Comparison of ENCODE assay signal across 14 cellular contexts in genomic region chr13:99004931-99005330, GRCh38. TPM values are rescaled to one million over a fixed set of nuclear protein-coding genes. Genes with fewer than 3 reads are reported as not detected.
DNase-seq lines count a peak whose midpoint lies in the region; TF ChIP-seq lines count a peak whose summit lies in the region.
"Had no signal": no experiment of that assay in that cellular context is flagged by ENCODE, and none has a peak within 500 bp of the region (broad histone marks: within the 10 kb centered on the region; RNA-seq: fewer than 3 reads in every experiment).

No MANE protein-coding gene starts in this region.

- TF ChIP-seq EP300 in tibial nerve (IDR thresholded peaks at IDR 0.05), result no peak

- no peak overlapping the region for H3K4me3 ChIP-seq in BLaER1 treated with 17β-estradiol and CSF1 and Interleukin-3, amounts not matched to agents 10 nM and 100 nM
- peak overlapping the region; percentile 8 for H3K4me3 ChIP-seq in OCI-LY7 (ENCODE audit: low read depth, low read length, poor library complexity, severe bottlenecking)
- H3K4me3 ChIP-seq in tibial nerve, result no peak overlapping the region
- H3K4me3 ChIP-seq: HAP-1 had no signal

- intact Hi-C loops in OCI-LY7 (cut with micrococcal nuclease; ENCODE audit: unreplicated experiment), result no loop called here

- POLR2A ChIA-PET in OCI-LY7 (lab: Charles Lee), result interaction anchor here (0.7 kb wide), 2 partner anchors 294 to 723 kb away, joined by 4 read pairs; no protein-coding TSS in a partner anchor

- CTCF ChIA-PET in OCI-LY7 (lab: Charles Lee; ENCODE audit: unreplicated experiment), result no interaction called here

- TF ChIP-seq CTCF in OCI-LY7 (conservative IDR thresholded peaks at IDR 0.05; ENCODE audit: low read length) (no peak), tibial nerve (IDR thresholded peaks at IDR 0.05) (no peak)

- peaks cover 0 to 8% (median 0%) of the 10 kb centered on the region in 11 experiments; a peak in 2 of 22 replicates for H4K20me1 ChIP-seq in BLaER1 treated with 17β-estradiol and CSF1 and Interleukin-3, amounts not matched to agents 10 nM and 100 nM
- no peaks in the 10 kb centered on the region for H4K20me1 ChIP-seq in OCI-LY7 (ENCODE audit: insufficient read depth, low read length)

- 58% methylated on average over 3 of the region's 3 CpGs for WGBS in tibial nerve, 2 donors

- H3K36me3 ChIP-seq in BLaER1 treated with 17β-estradiol and CSF1 and Interleukin-3, amounts not matched to agents 10 nM and 100 nM, result no peaks in the 10 kb centered on the region
- H3K36me3 ChIP-seq in OCI-LY7 (ENCODE audit: insufficient read depth, low read length) (no peaks in the 10 kb centered on the region), tibial nerve (no peaks in the 10 kb centered on the region)
- H3K36me3 ChIP-seq: HAP-1 had no signal

- no peaks in the 10 kb centered on the region for H3K9me2 ChIP-seq in OCI-LY7 (ENCODE audit: insufficient read depth, low read length)

- H3K9ac ChIP-seq in BLaER1 treated with 17β-estradiol and CSF1 and Interleukin-3, amounts not matched to agents 10 nM and 100 nM, result no peak overlapping the region

- TF ChIP-seq POLR2A in tibial nerve (IDR thresholded peaks at IDR 0.05), result no peak

- peaks cover 4 to 21% (median 13%) of the 10 kb centered on the region in 10 experiments; a peak in 16 of 20 replicates for H3K4me1 ChIP-seq in BLaER1 treated with 17β-estradiol and CSF1 and Interleukin-3, amounts not matched to agents 10 nM and 100 nM
- H3K4me1 ChIP-seq in OCI-LY7 (ENCODE audit: insufficient read depth, low read length, poor library complexity, severe bottlenecking) (peaks cover 24% of the 10 kb centered on the region), tibial nerve (peaks cover 0 to 62% (median 8%) of the 10 kb centered on the region in 4 donors)

- H3K27me3 ChIP-seq in BLaER1 treated with 17β-estradiol and CSF1 and Interleukin-3, amounts not matched to agents 10 nM and 100 nM, result peaks cover 0 to 13% (median 0%) of the 10 kb centered on the region in 11 experiments; a peak in 2 of 22 replicates
- no peaks in the 10 kb centered on the region for H3K27me3 ChIP-seq in tibial nerve

- DNase-seq in DMS153 (lab: John Stamatoyannopoulos, UW), result peak; percentile 20
- DNase-seq in OCI-LY7 (ENCODE audit: low spot score), result peak; percentile 48
- peak; percentile 60 for DNase-seq in myocyte (ENCODE audit: low read depth)
- no peak for DNase-seq in 8988T
- DNase-seq in tibial nerve (ENCODE audit: low spot score in 2 of 2), result no peak
- DNase-seq in NCI-H2029 (lab: John Stamatoyannopoulos, UW), result no peak
- DNase-seq: C1 segment of cervical spinal cord, COR-L47, GDM1, MV-4-11, NCI-H1417 treated with DMSO at 0.1 percent for 48 hours, NCI-H510A had no signal

- BruUV-seq in OCI-LY7 (replicated peaks; lab: Mats Ljungman, UMichigan), result no TSS peak

- no peak overlapping the region; a peak in 1 of 22 replicates for H3K27ac ChIP-seq in BLaER1 treated with 17β-estradiol and CSF1 and Interleukin-3, amounts not matched to agents 10 nM and 100 nM
- H3K27ac ChIP-seq in OCI-LY7 (ENCODE audit: low read depth, low read length, poor library complexity, severe bottlenecking), result peak overlapping the region; percentile 28
- H3K27ac ChIP-seq in tibial nerve, result no peak overlapping the region

- peak overlapping the region in 7 of 11 experiments; percentile 6 to 53 (median 35); a peak in 9 of 22 replicates for H3K4me2 ChIP-seq in BLaER1 treated with 17β-estradiol and CSF1 and Interleukin-3, amounts not matched to agents 10 nM and 100 nM
- peak overlapping the region; percentile 58 for H3K4me2 ChIP-seq in OCI-LY7 (ENCODE audit: low read length)

- H3K79me2 ChIP-seq in OCI-LY7 (ENCODE audit: insufficient read depth, low read depth, low read length), result no peaks in the 10 kb centered on the region

- H3K9me3 ChIP-seq in BLaER1 treated with 17β-estradiol and CSF1 and Interleukin-3, amounts not matched to agents 10 nM and 100 nM (replicated peaks in 1 of 11), result no peaks in the 10 kb centered on the region
- H3K9me3 ChIP-seq in OCI-LY7 (ENCODE audit: low read length) (no peaks in the 10 kb centered on the region), tibial nerve (no peaks in the 10 kb centered on the region)
- H3K9me3 ChIP-seq: HAP-1 had no signal

- H2AFZ ChIP-seq in OCI-LY7 (ENCODE audit: low read length), result no peak overlapping the region

RNA-seq across cellular contexts. Expression of gene DOCK9, which starts 27.1 kb away (rescaled TPM):
- total RNA-seq in OCI-LY7 (2014; rRNA removed; shearing (Covaris generic)), result 19.3 and 24.0 TPM in 2 replicates
- total RNA-seq in OCI-LY7 (2022), result 28.0 and 35.9 TPM in 2 replicates
- total RNA-seq in myocyte, result 89.1 and 138 TPM in 2 replicates
- polyA plus RNA-seq in myocyte (2012), result 44.4 TPM
- 100 to 1,000 TPM; 147 to 258 (median 243) TPM for total RNA-seq in tibial nerve

Comparison
In these comparisons a context has a peak if more than half of its experiments do, and no peak if none do; other contexts are left out.
1. DNase-seq: peak in DMS153 (single experiment), OCI-LY7 (single experiment) and myocyte (single experiment); none in 8988T (single experiment), tibial nerve (0 of 2) and NCI-H2029 (single experiment).